In the genomic region with DNA sequence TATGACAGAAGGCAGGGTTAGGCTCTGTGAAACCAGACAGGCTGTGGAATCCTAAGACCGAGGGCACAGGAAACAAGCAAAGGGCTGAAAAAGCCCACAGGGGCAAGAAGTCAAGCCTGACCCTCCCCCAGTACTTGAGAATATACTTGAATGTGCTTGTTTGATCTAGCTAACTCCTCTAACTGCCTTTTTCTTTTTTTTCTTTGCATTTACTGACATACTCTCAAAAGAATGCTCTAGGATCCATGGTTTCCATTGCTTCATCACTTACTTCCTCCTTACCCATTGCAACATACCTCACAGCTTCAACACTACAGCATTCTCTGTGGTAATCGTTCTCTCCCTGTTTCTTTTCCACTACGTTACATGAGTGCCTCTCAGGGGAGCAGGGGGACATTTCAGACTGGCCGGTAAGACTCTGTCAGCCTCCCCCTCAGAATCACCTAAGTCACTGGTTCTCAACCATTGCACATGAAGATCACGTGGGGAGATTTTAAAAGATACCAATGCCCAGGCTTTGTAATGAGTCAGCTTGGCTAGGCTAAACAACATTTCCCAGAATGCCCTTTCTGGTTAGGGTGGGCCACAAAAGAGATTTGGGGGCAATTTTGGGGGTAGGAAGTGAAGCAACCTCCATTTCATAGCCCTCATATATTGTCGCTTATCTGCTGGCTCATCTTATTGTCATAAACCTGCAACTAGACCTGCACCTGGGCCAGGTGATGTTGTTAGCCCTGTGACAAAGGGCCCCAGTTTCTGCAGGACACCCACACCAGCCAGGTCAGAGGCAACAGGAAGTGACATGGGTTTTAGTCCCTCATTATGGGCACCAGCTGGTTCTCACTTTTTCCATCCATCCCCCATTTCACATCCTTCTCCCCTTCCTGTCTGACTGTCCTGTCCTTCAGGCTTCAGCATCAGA, we compare ENCODE assay signal across 7 cellular contexts. TPM values are rescaled to one million over a fixed set of nuclear protein-coding genes. Genes with fewer than 3 reads are reported as not detected.
DNase-seq lines count a peak whose midpoint lies in the region; ATAC-seq and TF ChIP-seq lines count a peak whose summit lies in the region.

No MANE protein-coding gene starts in this region.

- BruUV-seq in PC-9 (replicated peaks; lab: Mats Ljungman, UMichigan) = TSS peak; percentile 90

- peak; percentile 52 for ATAC-seq in HG02642 (IDR thresholded peaks at IDR 0.05; ENCODE audit: poor library complexity, unreplicated experiment)

- H3K36me3 ChIP-seq in PC-9 (ENCODE audit: low read depth) = no peaks in the 10 kb centered on the region

- peaks cover 14% of the 10 kb centered on the region; the same call in 1 of the 2 replicates for H3F3A ChIP-seq in PC-9 (ENCODE audit: insufficient read depth, low read depth)

- peaks cover 23% of the 10 kb centered on the region for H3K4me1 ChIP-seq in PC-9 (replicated peaks; ENCODE audit: insufficient read depth)

- H3K9me3 ChIP-seq in PC-9 (ENCODE audit: insufficient read depth, low read depth) = no peaks in the 10 kb centered on the region

- H3K4me3 ChIP-seq in PC-9 = peak overlapping the region; percentile 31; the same call in 1 of the 2 replicates

- no peaks in the 10 kb centered on the region for H3K9me2 ChIP-seq in PC-9 (ENCODE audit: insufficient read depth)

- H3K27me3 ChIP-seq in PC-9 (ENCODE audit: insufficient read depth, low read depth) = no peaks in the 10 kb centered on the region

- H3K27ac ChIP-seq in PC-9 = peak overlapping the region; percentile 84

- no peaks in the 10 kb centered on the region for H3K79me2 ChIP-seq in PC-9 (ENCODE audit: low read depth)

- peak overlapping the region; percentile 65 for H2AFZ ChIP-seq in PC-9

- DNase-seq in GM13977 (ENCODE audit: low spot score) = peak; percentile 42
- DNase-seq in PC-9 = peak; percentile 33 to 92
- DNase-seq in brain pericyte (ENCODE audit: low read depth, low spot score) = peak; percentile 25
- peak; percentile 53 to 75 for DNase-seq in lung microvascular endothelial cell (ENCODE audit: low read depth in 2 of 2)
- DNase-seq in cerebellar nuclear complex (lab: John Stamatoyannopoulos, UW) = no peak
- DNase-seq in COLO829 (ENCODE audit: low spot score) = no peak

- CTCF ChIA-PET in PC-9 (lab: Charles Lee) = interaction anchor here (0.6 to 1.0 kb wide), 2 partner anchors 53 to 214 kb away, joined by 3 read pairs; no protein-coding TSS in a partner anchor

- POLR2A ChIA-PET in PC-9 (lab: Charles Lee; ENCODE audit: unreplicated experiment) = interaction anchor here (0.6 kb wide), 2 partner anchors 40 to 407 kb away, joined by 3 to 27 read pairs; no protein-coding TSS in a partner anchor

- in situ Hi-C loops in GM13977 (cut with MboI; ENCODE audit: low pct_unique_long_range_greater_than_20kb, low sequenced_read_pairs, unreplicated experiment) = loop anchor here (25.0 kb wide), 1 partner anchor 191 kb away; the partner anchor contains the start of genes CCPG1 and PIERCE2

- TF ChIP-seq CTCF in GM13977 (IDR thresholded peaks at IDR 0.05; ENCODE audit: extremely low read depth, insufficient read depth, missing control alignments) (no peak), PC-9 (conservative IDR thresholded peaks at IDR 0.05) (no peak)

- peak overlapping the region; percentile 74 for H3K4me2 ChIP-seq in PC-9

- intact Hi-C loops in PC-9 (cut with micrococcal nuclease; ENCODE audit: unreplicated experiment) = loop anchor here (1.0 kb wide), 1 partner anchor 69 kb away; no protein-coding TSS in a partner anchor

- H4K20me1 ChIP-seq in PC-9 (ENCODE audit: insufficient read depth) = no peaks in the 10 kb centered on the region

RNA-seq across cellular contexts. Expression of gene RSL24D1, which starts 24.6 kb away (rescaled TPM):
- total RNA-seq in PC-9 (2021) (87.0 and 91.7 TPM in 2 replicates), lung microvascular endothelial cell (52.7 and 59.7 TPM in 2 replicates)

Comparison
In these comparisons a context has a peak if more than half of its experiments do, and no peak if none do; other contexts are left out.
1. DNase-seq: peak in GM13977 (single experiment), PC-9 (2 of 2), brain pericyte (single experiment) and lung microvascular endothelial cell (2 of 2); none in cerebellar nuclear complex (0 of 2) and COLO829 (single experiment).